8 cellular contexts compared by ENCODE assay signal in genomic region chr6:30219244-30219643, GRCh38. TPM values are rescaled to one million over a fixed set of nuclear protein-coding genes. Genes with fewer than 3 reads are reported as not detected.
DNase-seq lines count a peak whose midpoint lies in the region; ATAC-seq and TF ChIP-seq lines count a peak whose summit lies in the region.

No MANE protein-coding gene starts in this region.

- peaks cover 8% of the 10 kb centered on the region for H3K36me3 Mint-ChIP-seq in CD4-positive, CD25-positive, alpha-beta regulatory T cell
- peaks cover 11% of the 10 kb centered on the region for H3K36me3 Mint-ChIP-seq in HFFc6 (ENCODE audit: low read depth)
- H3K36me3 Mint-ChIP-seq in activated CD4-positive, alpha-beta memory T cell treated with anti-CD3 and anti-CD28 coated beads, Interleukin-2, amount 10 ng/mL, durations not matched to agents 7 days and 5 days (ENCODE audit: low read depth) = peaks cover 10% of the 10 kb centered on the region
- peaks cover 0 to 11% (median 9%) of the 10 kb centered on the region in 3 donors for H3K36me3 Mint-ChIP-seq in naive thymus-derived CD8-positive, alpha-beta T cell

- DNase-seq in CD4-positive, CD25-positive, alpha-beta regulatory T cell = peak; percentile 33 to 70 (median 53)
- DNase-seq in HFFc6 (peak; percentile 51), NCI-H526 (lab: John Stamatoyannopoulos, UW) (peak; percentile 61 to 82), epithelial cell of esophagus (ENCODE audit: low read depth) (peak; percentile 60)
- DNase-seq in activated CD4-positive, alpha-beta memory T cell treated with anti-CD3 and anti-CD28 coated beads, Interleukin-2, amount 10 ng/mL, durations not matched to agents 7 days and 5 days = peak; percentile 53
- peak in 9 of 10 donors; percentile 31 to 74 (median 46) for DNase-seq in naive thymus-derived CD8-positive, alpha-beta T cell

- no peak overlapping the region for H3K4me3 ChIP-seq in CD4-positive, CD25-positive, alpha-beta regulatory T cell (ENCODE audit: low read depth, low read length)
- H3K4me3 ChIP-seq in epithelial cell of esophagus (ENCODE audit: low read length) = no peak overlapping the region

- no peaks in the 10 kb centered on the region for H3K36me3 ChIP-seq in CD4-positive, CD25-positive, alpha-beta regulatory T cell (ENCODE audit: control insufficient read depth, insufficient read depth, low read length)

- H3K4me1 Mint-ChIP-seq in CD4-positive, CD25-positive, alpha-beta regulatory T cell = peaks cover 8 to 22% (median 10%) of the 10 kb centered on the region in 4 donors
- peaks cover 11% of the 10 kb centered on the region for H3K4me1 Mint-ChIP-seq in HFFc6 (ENCODE audit: low read depth)
- peaks cover 16% of the 10 kb centered on the region for H3K4me1 Mint-ChIP-seq in activated CD4-positive, alpha-beta memory T cell treated with anti-CD3 and anti-CD28 coated beads, Interleukin-2, amount 10 ng/mL, durations not matched to agents 7 days and 5 days
- peaks cover 15 to 25% (median 19%) of the 10 kb centered on the region in 4 donors for H3K4me1 Mint-ChIP-seq in naive thymus-derived CD8-positive, alpha-beta T cell

- H3K9me3 Mint-ChIP-seq in CD4-positive, CD25-positive, alpha-beta regulatory T cell = peaks cover 0 to 16% (median 7%) of the 10 kb centered on the region in 7 donors
- peaks cover 18% of the 10 kb centered on the region for H3K9me3 Mint-ChIP-seq in HFFc6
- peaks cover 12% of the 10 kb centered on the region for H3K9me3 Mint-ChIP-seq in activated CD4-positive, alpha-beta memory T cell treated with anti-CD3 and anti-CD28 coated beads, Interleukin-2, amount 10 ng/mL, durations not matched to agents 7 days and 5 days
- H3K9me3 Mint-ChIP-seq in naive thymus-derived CD8-positive, alpha-beta T cell = peaks cover 5 to 20% (median 10%) of the 10 kb centered on the region in 9 donors

- no peak overlapping the region for H3K27ac Mint-ChIP-seq in CD4-positive, CD25-positive, alpha-beta regulatory T cell
- no peak overlapping the region for H3K27ac Mint-ChIP-seq in HFFc6
- no peak overlapping the region for H3K27ac Mint-ChIP-seq in activated CD4-positive, alpha-beta memory T cell treated with anti-CD3 and anti-CD28 coated beads, Interleukin-2, amount 10 ng/mL, durations not matched to agents 7 days and 5 days
- H3K27ac Mint-ChIP-seq in naive thymus-derived CD8-positive, alpha-beta T cell = peak overlapping the region in 7 of 10 donors; percentile 7 to 80 (median 74)

- peak overlapping the region in 2 of 4 donors; percentile 47 to 55 for H3K4me3 Mint-ChIP-seq in CD4-positive, CD25-positive, alpha-beta regulatory T cell
- H3K4me3 Mint-ChIP-seq in HFFc6 = no peak overlapping the region
- no peak overlapping the region for H3K4me3 Mint-ChIP-seq in activated CD4-positive, alpha-beta memory T cell treated with anti-CD3 and anti-CD28 coated beads, Interleukin-2, amount 10 ng/mL, durations not matched to agents 7 days and 5 days
- H3K4me3 Mint-ChIP-seq in naive thymus-derived CD8-positive, alpha-beta T cell = peak overlapping the region in 1 of 10 donors; percentile 28

- TF ChIP-seq CTCF in HFFc6 (IDR thresholded peaks at IDR 0.05) (peak; percentile 85), epithelial cell of esophagus (IDR thresholded peaks at IDR 0.05; ENCODE audit: insufficient read depth, low read depth, low read length, missing control alignments) (peak; percentile 93)

- POLR2A ChIA-PET in activated CD4-positive, alpha-beta memory T cell treated with anti-CD3 and anti-CD28 coated beads, Interleukin-2, amount 10 ng/mL, durations not matched to agents 7 days and 5 days (lab: Charles Lee) = interaction anchor here (1.1 kb wide), 1 partner anchor 15 kb away, joined by 3 read pairs; no protein-coding TSS in a partner anchor
- POLR2A ChIA-PET in naive thymus-derived CD8-positive, alpha-beta T cell (lab: Charles Lee) = interaction anchor here (1.2 kb wide), 1 partner anchor 180 kb away, joined by 3 read pairs; no protein-coding TSS in a partner anchor

- no peaks in the 10 kb centered on the region for H3K27me3 ChIP-seq in CD4-positive, CD25-positive, alpha-beta regulatory T cell (ENCODE audit: control insufficient read depth, insufficient read depth, low read length)

- peak; percentile 41 to 54 for ATAC-seq in CD4-positive, CD25-positive, alpha-beta regulatory T cell (ENCODE audit: low read depth in 2 of 2)
- peak; percentile 60 to 63 for ATAC-seq in naive thymus-derived CD8-positive, alpha-beta T cell
- ATAC-seq in HG03457 (IDR thresholded peaks at IDR 0.05; ENCODE audit: unreplicated experiment) = no peak
- no peak for ATAC-seq in HG03097 (IDR thresholded peaks at IDR 0.05; ENCODE audit: low FRiP score, unreplicated experiment)

- H3K9me3 ChIP-seq in CD4-positive, CD25-positive, alpha-beta regulatory T cell (ENCODE audit: control insufficient read depth in 2 of 2, low read length in 2 of 2) = peaks cover 13% of the 10 kb centered on the region in 2 experiments

- H3K4me1 ChIP-seq in CD4-positive, CD25-positive, alpha-beta regulatory T cell (ENCODE audit: control insufficient read depth, insufficient read depth, low read length, poor library complexity, severe bottlenecking) = peaks cover 5% of the 10 kb centered on the region

- H3K27ac ChIP-seq in CD4-positive, CD25-positive, alpha-beta regulatory T cell (ENCODE audit: insufficient read depth, low read length, poor library complexity, severe bottlenecking) = no peak overlapping the region

- CTCF ChIA-PET in activated CD4-positive, alpha-beta memory T cell treated with anti-CD3 and anti-CD28 coated beads, Interleukin-2, amount 10 ng/mL, durations not matched to agents 7 days and 5 days (lab: Charles Lee) = interaction anchor here (0.8 to 2.9 kb wide), 21 partner anchors 8 to 181 kb away, joined by 3 to 20 read pairs (median 4); no protein-coding TSS in a partner anchor

- no peaks in the 10 kb centered on the region for H3K27me3 Mint-ChIP-seq in CD4-positive, CD25-positive, alpha-beta regulatory T cell
- peaks cover 6% of the 10 kb centered on the region for H3K27me3 Mint-ChIP-seq in HFFc6 (ENCODE audit: insufficient read depth)
- H3K27me3 Mint-ChIP-seq in activated CD4-positive, alpha-beta memory T cell treated with anti-CD3 and anti-CD28 coated beads, Interleukin-2, amount 10 ng/mL, durations not matched to agents 7 days and 5 days = no peaks in the 10 kb centered on the region
- H3K27me3 Mint-ChIP-seq in naive thymus-derived CD8-positive, alpha-beta T cell = no peaks in the 10 kb centered on the region

RNA-seq across cellular contexts. Expression of gene TRIM26, which starts 6.0 kb away (rescaled TPM):
- total RNA-seq in CD4-positive, CD25-positive, alpha-beta regulatory T cell = 75.1 TPM
- 10 to 100 TPM; 43.3 to 55.1 (median 49.7) TPM for polyA plus RNA-seq in CD4-positive, CD25-positive, alpha-beta regulatory T cell
- total RNA-seq in HFFc6 (2021; fragmentation: NEBNext Ultra II Directional; extraction: Animal tissue kit (Norgen Biotek cat#: 25700)) = 10 to 100 TPM; 29.4 to 34.4 (median 32.2) TPM
- total RNA-seq in activated CD4-positive, alpha-beta memory T cell treated with anti-CD3 and anti-CD28 coated beads, Interleukin-2, amount 10 ng/mL, durations not matched to agents 7 days and 5 days = 10 to 100 TPM; 91.1 to 91.5 TPM
- total RNA-seq in naive thymus-derived CD8-positive, alpha-beta T cell = 10 to 100 TPM; 42.6 to 47.0 TPM
- 10 to 100 TPM; 22.7 to 42.9 (median 27.6) TPM for polyA plus RNA-seq in naive thymus-derived CD8-positive, alpha-beta T cell

RNA-seq across cellular contexts. Expression of gene TRIM15, which starts 55.9 kb away (rescaled TPM):
- total RNA-seq in CD4-positive, CD25-positive, alpha-beta regulatory T cell = not detected
- polyA plus RNA-seq in CD4-positive, CD25-positive, alpha-beta regulatory T cell = not detected
- total RNA-seq in HFFc6 (2021; fragmentation: NEBNext Ultra II Directional; extraction: Animal tissue kit (Norgen Biotek cat#: 25700)) = not detected
- not detected for total RNA-seq in activated CD4-positive, alpha-beta memory T cell treated with anti-CD3 and anti-CD28 coated beads, Interleukin-2, amount 10 ng/mL, durations not matched to agents 7 days and 5 days
- total RNA-seq in naive thymus-derived CD8-positive, alpha-beta T cell = not detected
- not detected for polyA plus RNA-seq in naive thymus-derived CD8-positive, alpha-beta T cell

RNA-seq across cellular contexts. Expression of gene TRIM10, which starts 58.2 kb away (rescaled TPM):
- total RNA-seq in CD4-positive, CD25-positive, alpha-beta regulatory T cell = not detected
- not detected for polyA plus RNA-seq in CD4-positive, CD25-positive, alpha-beta regulatory T cell
- not detected for total RNA-seq in HFFc6 (2021; fragmentation: NEBNext Ultra II Directional; extraction: Animal tissue kit (Norgen Biotek cat#: 25700))
- under 1 TPM in 1 of 2 experiments, not detected in 1; 0.08 TPM for total RNA-seq in activated CD4-positive, alpha-beta memory T cell treated with anti-CD3 and anti-CD28 coated beads, Interleukin-2, amount 10 ng/mL, durations not matched to agents 7 days and 5 days
- not detected for total RNA-seq in naive thymus-derived CD8-positive, alpha-beta T cell
- polyA plus RNA-seq in naive thymus-derived CD8-positive, alpha-beta T cell = not detected

Comparison
In these comparisons a context has a peak if more than half of its experiments do, and no peak if none do; other contexts are left out.
1. ATAC-seq: peak in CD4-positive, CD25-positive, alpha-beta regulatory T cell (2 of 2) and naive thymus-derived CD8-positive, alpha-beta T cell (2 of 2); none in HG03457 (single experiment) and HG03097 (single experiment).
2. H3K27ac Mint-ChIP-seq: peak in naive thymus-derived CD8-positive, alpha-beta T cell (7 of 10); none in CD4-positive, CD25-positive, alpha-beta regulatory T cell (0 of 3), HFFc6 (single experiment) and activated CD4-positive, alpha-beta memory T cell treated with anti-CD3 and anti-CD28 coated beads, Interleukin-2, amount 10 ng/mL, durations not matched to agents 7 days and 5 days (single experiment).
3. Peak in every context shown above with its lines, with median percentiles within 50 percentile points of each other: DNase-seq.